In the genomic region with DNA sequence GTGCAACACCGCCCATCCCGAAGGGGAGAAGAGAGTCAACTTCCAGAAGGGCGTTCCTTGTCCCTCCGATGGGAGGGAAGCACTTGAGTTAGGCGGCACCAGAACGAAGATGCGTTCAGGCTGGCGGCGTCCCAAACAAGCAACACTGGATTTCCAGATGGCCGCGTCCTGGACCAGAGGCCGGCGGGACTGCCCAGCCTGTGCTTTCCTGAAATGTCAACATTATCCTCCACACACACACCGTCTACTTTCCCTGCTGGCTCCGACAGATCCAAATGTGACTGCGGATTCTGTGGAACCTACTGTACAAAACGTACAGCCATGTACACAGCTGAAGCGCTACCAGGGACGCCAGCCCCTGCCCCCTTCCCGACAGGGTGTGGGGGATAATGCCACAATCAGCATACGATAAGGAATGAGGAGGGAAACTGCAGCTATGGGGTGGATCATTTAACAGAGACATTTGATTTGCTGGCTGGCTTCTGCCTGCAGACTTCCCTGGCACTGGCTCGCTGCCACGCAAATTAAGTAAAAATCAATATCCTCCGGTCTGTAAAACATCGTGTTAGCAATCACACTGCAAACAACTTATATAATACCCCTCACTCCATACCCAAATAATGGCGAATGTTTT, we compare ENCODE assay signal across 10 cellular contexts.
DNase-seq lines count a peak whose midpoint lies in the region; ATAC-seq and TF ChIP-seq lines count a peak whose summit lies in the region.
"Had no signal": no experiment of that assay in that cellular context is flagged by ENCODE, and none has a peak within 500 bp of the region (broad histone marks: within the 10 kb centered on the region; RNA-seq: fewer than 3 reads in every experiment).

No MANE protein-coding gene starts in this region.

- no peak overlapping the region for H2AFZ ChIP-seq in GM23248

- TF ChIP-seq CTCF in cardiac muscle cell (IDR thresholded peaks at IDR 0.05; ENCODE audit: low read depth, low read length) (no peak), GM10266 (IDR thresholded peaks at IDR 0.05; ENCODE audit: control insufficient read depth, insufficient read depth, low read depth, missing control alignments) (no peak)

- intact Hi-C loops in activated T-helper 2 cell treated with anti-CD3 and anti-CD28 coated beads, Interferon-gamma antibody, Interleukin-2, Interleukin-4, amounts not matched to agents 10 μg/mL and 5 μg/mL and 100 μg/mL, durations not matched to agents 14 hours and 24 hours and 36 hours (cut with micrococcal nuclease) = no loop called here
- intact Hi-C loops in CD4-positive, alpha-beta memory T cell (cut with micrococcal nuclease) = no loop called here

- no peaks in the 10 kb centered on the region for H3K9me2 ChIP-seq in GM23248 (ENCODE audit: insufficient read depth)

- no peak for ATAC-seq in GM19452 (IDR thresholded peaks at IDR 0.05; ENCODE audit: unreplicated experiment)

- DNase-seq in GM23248 (peak; percentile 43), NCI-H748 treated with DMSO at 0.1 percent for 48 hours (lab: John Stamatoyannopoulos, UW) (peak; percentile 85), cardiac muscle cell (ENCODE audit: low read depth in 1 of 2, low spot score in 1 of 2) (no peak), retina (peak; percentile 44), GM10266 (ENCODE audit: extremely low spot score) (no peak)
- DNase-seq in activated T-helper 2 cell treated with anti-CD3 and anti-CD28 coated beads, Interferon-gamma antibody, Interleukin-2, Interleukin-4, amounts not matched to agents 10 μg/mL and 5 μg/mL and 100 μg/mL, durations not matched to agents 14 hours and 24 hours and 36 hours (ENCODE audit: low spot score) = no peak
- no peak for DNase-seq in CD4-positive, alpha-beta memory T cell
- DNase-seq: activated effector memory CD4-positive, alpha-beta T cell treated with anti-CD3 and anti-CD28 coated beads, Interleukin-2, amount 50 U/mL, for 16 hours had no signal

- 46 to 53% methylated on average over 26 of the region's 26 CpGs for whole genome bisulfite sequencing in GM23248 (ENCODE audit: low coverage in 1 of 2, low lambda C conversion rate in 2 of 2, missing lambda C conversion rate in 2 of 2), 2 experiments

- no peak overlapping the region for H3K27ac Mint-ChIP-seq in activated T-helper 2 cell treated with anti-CD3 and anti-CD28 coated beads, Interferon-gamma antibody, Interleukin-2, Interleukin-4, amounts not matched to agents 10 μg/mL and 5 μg/mL and 100 μg/mL, durations not matched to agents 14 hours and 24 hours and 36 hours
- H3K27ac Mint-ChIP-seq in CD4-positive, alpha-beta memory T cell = no peak overlapping the region

- H3K4me1 ChIP-seq in GM23248 (ENCODE audit: insufficient read depth) = peaks cover 15% of the 10 kb centered on the region
- H3K4me1 ChIP-seq in cardiac muscle cell (ENCODE audit: low read depth) = peaks cover 20% of the 10 kb centered on the region
- H3K4me1 ChIP-seq in CD4-positive, alpha-beta memory T cell (ENCODE audit: insufficient read depth, low read length) = no peaks in the 10 kb centered on the region

- H3K9me3 ChIP-seq in GM23248 (ENCODE audit: low read depth) (no peaks in the 10 kb centered on the region), cardiac muscle cell (ENCODE audit: low read depth) (no peaks in the 10 kb centered on the region)
- no peaks in the 10 kb centered on the region for H3K9me3 ChIP-seq in CD4-positive, alpha-beta memory T cell (ENCODE audit: control insufficient read depth in 1 of 2, low read length in 2 of 2)
- H3K9me3 ChIP-seq: SJSA1 had no signal

- peaks cover 4% of the 10 kb centered on the region for H3K27me3 Mint-ChIP-seq in activated T-helper 2 cell treated with anti-CD3 and anti-CD28 coated beads, Interferon-gamma antibody, Interleukin-2, Interleukin-4, amounts not matched to agents 10 μg/mL and 5 μg/mL and 100 μg/mL, durations not matched to agents 14 hours and 24 hours and 36 hours (ENCODE audit: low read depth)
- H3K27me3 Mint-ChIP-seq in CD4-positive, alpha-beta memory T cell = peaks cover 4 to 8% of the 10 kb centered on the region in 2 donors

- H3K79me2 ChIP-seq in GM23248 (ENCODE audit: insufficient read depth) = peaks cover 89% of the 10 kb centered on the region

- H3F3A ChIP-seq in GM23248 (ENCODE audit: insufficient read depth) = peaks cover 14% of the 10 kb centered on the region

- POLR2A ChIA-PET in CD4-positive, alpha-beta memory T cell (lab: Charles Lee; ENCODE audit: partially characterized antibody) = no interaction called here

- peaks cover 17% of the 10 kb centered on the region; the same call in 1 of the 2 replicates for H4K20me1 ChIP-seq in GM23248 (ENCODE audit: insufficient read depth)

- H3K36me3 ChIP-seq in GM23248 (ENCODE audit: low read depth) = no peaks in the 10 kb centered on the region
- H3K36me3 ChIP-seq in cardiac muscle cell = peaks cover 2% of the 10 kb centered on the region
- H3K36me3 ChIP-seq in CD4-positive, alpha-beta memory T cell (ENCODE audit: insufficient read depth, low read length) = no peaks in the 10 kb centered on the region

- no peak overlapping the region for H3K27ac ChIP-seq in GM23248
- peak overlapping the region; percentile 48 for H3K27ac ChIP-seq in cardiac muscle cell
- H3K27ac ChIP-seq in CD4-positive, alpha-beta memory T cell (ENCODE audit: low read depth, low read length) = no peak overlapping the region
- H3K27ac ChIP-seq: SJSA1 had no signal

- H3K4me3 ChIP-seq in GM23248 = no peak overlapping the region
- no peak overlapping the region for H3K4me3 ChIP-seq in cardiac muscle cell
- H3K4me3 ChIP-seq in CD4-positive, alpha-beta memory T cell (ENCODE audit: low read length in 2 of 2) = no peak overlapping the region
- H3K4me3 ChIP-seq: SJSA1 had no signal

- no peak overlapping the region for H3K9ac ChIP-seq in GM23248

- H3K36me3 Mint-ChIP-seq in activated T-helper 2 cell treated with anti-CD3 and anti-CD28 coated beads, Interferon-gamma antibody, Interleukin-2, Interleukin-4, amounts not matched to agents 10 μg/mL and 5 μg/mL and 100 μg/mL, durations not matched to agents 14 hours and 24 hours and 36 hours (ENCODE audit: low read depth) = no peaks in the 10 kb centered on the region
- H3K36me3 Mint-ChIP-seq in CD4-positive, alpha-beta memory T cell = no peaks in the 10 kb centered on the region

- H3K9me3 Mint-ChIP-seq in activated T-helper 2 cell treated with anti-CD3 and anti-CD28 coated beads, Interferon-gamma antibody, Interleukin-2, Interleukin-4, amounts not matched to agents 10 μg/mL and 5 μg/mL and 100 μg/mL, durations not matched to agents 14 hours and 24 hours and 36 hours = no peaks in the 10 kb centered on the region
- H3K9me3 Mint-ChIP-seq in CD4-positive, alpha-beta memory T cell = peaks cover 0 to 3% (median 0%) of the 10 kb centered on the region in 8 donors

- CTCF ChIA-PET in CD4-positive, alpha-beta memory T cell (lab: Charles Lee; ENCODE audit: partially characterized antibody) = no interaction called here

- in situ Hi-C loops in GM23248 (cut with MboI) = no loop called here

- no peak overlapping the region for H3K4me3 Mint-ChIP-seq in activated T-helper 2 cell treated with anti-CD3 and anti-CD28 coated beads, Interferon-gamma antibody, Interleukin-2, Interleukin-4, amounts not matched to agents 10 μg/mL and 5 μg/mL and 100 μg/mL, durations not matched to agents 14 hours and 24 hours and 36 hours (ENCODE audit: low read depth)
- no peak overlapping the region for H3K4me3 Mint-ChIP-seq in CD4-positive, alpha-beta memory T cell

- no peaks in the 10 kb centered on the region for H3K27me3 ChIP-seq in GM23248 (replicated peaks; ENCODE audit: insufficient read depth)
- H3K27me3 ChIP-seq in cardiac muscle cell = no peaks in the 10 kb centered on the region
- H3K27me3 ChIP-seq in CD4-positive, alpha-beta memory T cell (ENCODE audit: insufficient read depth, low read length) = no peaks in the 10 kb centered on the region
- H3K27me3 ChIP-seq: SJSA1 had no signal

- H3K4me1 Mint-ChIP-seq in activated T-helper 2 cell treated with anti-CD3 and anti-CD28 coated beads, Interferon-gamma antibody, Interleukin-2, Interleukin-4, amounts not matched to agents 10 μg/mL and 5 μg/mL and 100 μg/mL, durations not matched to agents 14 hours and 24 hours and 36 hours (ENCODE audit: low read depth) = no peaks in the 10 kb centered on the region
- H3K4me1 Mint-ChIP-seq in CD4-positive, alpha-beta memory T cell = peaks cover 0 to 1% (median 0%) of the 10 kb centered on the region in 4 donors

- no peak overlapping the region for H3K4me2 ChIP-seq in GM23248 (ENCODE audit: unreplicated experiment)

Comparison
In these comparisons a context has a peak if more than half of its experiments do, and no peak if none do; other contexts are left out.
1. DNase-seq: peak in GM23248 (single experiment), NCI-H748 treated with DMSO at 0.1 percent for 48 hours (single experiment) and retina (single experiment); none in cardiac muscle cell (0 of 2), activated T-helper 2 cell treated with anti-CD3 and anti-CD28 coated beads, Interferon-gamma antibody, Interleukin-2, Interleukin-4, amounts not matched to agents 10 μg/mL and 5 μg/mL and 100 μg/mL, durations not matched to agents 14 hours and 24 hours and 36 hours (single experiment), CD4-positive, alpha-beta memory T cell (0 of 5) and GM10266 (single experiment).